In the genomic region with DNA sequence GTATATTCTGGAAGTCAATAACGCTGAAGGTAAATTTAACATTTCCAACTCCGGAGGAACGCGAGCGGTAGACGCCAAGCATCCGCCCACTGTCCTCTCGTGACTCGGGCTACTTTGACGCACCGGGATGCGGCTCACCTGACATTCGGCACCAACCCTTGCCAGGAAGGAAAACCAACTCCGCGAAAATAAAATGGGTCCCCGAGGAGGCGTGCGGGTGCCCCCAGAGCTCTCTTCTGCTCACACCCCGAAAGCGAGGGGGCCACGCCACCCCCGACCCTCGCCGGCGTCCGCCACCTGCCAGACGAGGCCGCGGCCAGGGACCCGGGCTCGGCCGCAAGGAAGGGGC, we compare ENCODE assay signal across 1 cellular context.
TF ChIP-seq lines count a peak whose summit lies in the region.

No MANE protein-coding gene starts in this region.

TF ChIP-seq in GM23338, 12 proteins besides CTCF, POLR2A, EP300 and RAD21 (continued from another document):
- TF ChIP-seq, protein P1, sequence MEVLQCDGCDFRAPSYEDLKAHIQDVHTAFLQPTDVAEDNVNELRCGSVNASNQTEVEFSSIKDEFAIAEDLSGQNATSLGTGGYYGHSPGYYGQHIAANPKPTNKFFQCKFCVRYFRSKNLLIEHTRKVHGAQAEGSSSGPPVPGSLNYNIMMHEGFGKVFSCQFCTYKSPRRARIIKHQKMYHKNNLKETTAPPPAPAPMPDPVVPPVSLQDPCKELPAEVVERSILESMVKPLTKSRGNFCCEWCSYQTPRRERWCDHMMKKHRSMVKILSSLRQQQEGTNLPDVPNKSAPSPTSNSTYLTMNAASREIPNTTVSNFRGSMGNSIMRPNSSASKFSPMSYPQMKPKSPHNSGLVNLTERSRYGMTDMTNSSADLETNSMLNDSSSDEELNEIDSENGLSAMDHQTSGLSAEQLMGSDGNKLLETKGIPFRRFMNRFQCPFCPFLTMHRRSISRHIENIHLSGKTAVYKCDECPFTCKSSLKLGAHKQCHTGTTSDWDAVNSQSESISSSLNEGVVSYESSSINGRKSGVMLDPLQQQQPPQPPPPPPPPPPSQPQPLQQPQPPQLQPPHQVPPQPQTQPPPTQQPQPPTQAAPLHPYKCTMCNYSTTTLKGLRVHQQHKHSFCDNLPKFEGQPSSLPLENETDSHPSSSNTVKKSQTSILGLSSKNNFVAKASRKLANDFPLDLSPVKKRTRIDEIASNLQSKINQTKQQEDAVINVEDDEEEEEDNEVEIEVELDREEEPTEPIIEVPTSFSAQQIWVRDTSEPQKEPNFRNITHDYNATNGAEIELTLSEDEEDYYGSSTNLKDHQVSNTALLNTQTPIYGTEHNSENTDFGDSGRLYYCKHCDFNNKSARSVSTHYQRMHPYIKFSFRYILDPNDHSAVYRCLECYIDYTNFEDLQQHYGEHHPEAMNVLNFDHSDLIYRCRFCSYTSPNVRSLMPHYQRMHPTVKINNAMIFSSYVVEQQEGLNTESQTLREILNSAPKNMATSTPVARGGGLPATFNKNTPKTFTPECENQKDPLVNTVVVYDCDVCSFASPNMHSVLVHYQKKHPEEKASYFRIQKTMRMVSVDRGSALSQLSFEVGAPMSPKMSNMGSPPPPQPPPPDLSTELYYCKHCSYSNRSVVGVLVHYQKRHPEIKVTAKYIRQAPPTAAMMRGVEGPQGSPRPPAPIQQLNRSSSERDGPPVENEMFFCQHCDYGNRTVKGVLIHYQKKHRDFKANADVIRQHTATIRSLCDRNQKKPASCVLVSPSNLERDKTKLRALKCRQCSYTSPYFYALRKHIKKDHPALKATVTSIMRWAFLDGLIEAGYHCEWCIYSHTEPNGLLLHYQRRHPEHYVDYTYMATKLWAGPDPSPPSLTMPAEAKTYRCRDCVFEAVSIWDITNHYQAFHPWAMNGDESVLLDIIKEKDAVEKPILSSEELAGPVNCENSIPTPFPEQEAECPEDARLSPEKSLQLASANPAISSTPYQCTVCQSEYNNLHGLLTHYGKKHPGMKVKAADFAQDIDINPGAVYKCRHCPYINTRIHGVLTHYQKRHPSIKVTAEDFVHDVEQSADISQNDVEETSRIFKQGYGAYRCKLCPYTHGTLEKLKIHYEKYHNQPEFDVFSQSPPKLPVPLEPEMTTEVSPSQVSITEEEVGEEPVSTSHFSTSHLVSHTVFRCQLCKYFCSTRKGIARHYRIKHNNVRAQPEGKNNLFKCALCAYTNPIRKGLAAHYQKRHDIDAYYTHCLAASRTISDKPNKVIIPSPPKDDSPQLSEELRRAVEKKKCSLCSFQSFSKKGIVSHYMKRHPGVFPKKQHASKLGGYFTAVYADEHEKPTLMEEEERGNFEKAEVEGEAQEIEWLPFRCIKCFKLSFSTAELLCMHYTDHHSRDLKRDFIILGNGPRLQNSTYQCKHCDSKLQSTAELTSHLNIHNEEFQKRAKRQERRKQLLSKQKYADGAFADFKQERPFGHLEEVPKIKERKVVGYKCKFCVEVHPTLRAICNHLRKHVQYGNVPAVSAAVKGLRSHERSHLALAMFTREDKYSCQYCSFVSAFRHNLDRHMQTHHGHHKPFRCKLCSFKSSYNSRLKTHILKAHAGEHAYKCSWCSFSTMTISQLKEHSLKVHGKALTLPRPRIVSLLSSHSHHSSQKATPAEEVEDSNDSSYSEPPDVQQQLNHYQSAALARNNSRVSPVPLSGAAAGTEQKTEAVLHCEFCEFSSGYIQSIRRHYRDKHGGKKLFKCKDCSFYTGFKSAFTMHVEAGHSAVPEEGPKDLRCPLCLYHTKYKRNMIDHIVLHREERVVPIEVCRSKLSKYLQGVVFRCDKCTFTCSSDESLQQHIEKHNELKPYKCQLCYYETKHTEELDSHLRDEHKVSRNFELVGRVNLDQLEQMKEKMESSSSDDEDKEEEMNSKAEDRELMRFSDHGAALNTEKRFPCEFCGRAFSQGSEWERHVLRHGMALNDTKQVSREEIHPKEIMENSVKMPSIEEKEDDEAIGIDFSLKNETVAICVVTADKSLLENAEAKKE (CRISPR knock-in tag; IDR thresholded peaks at IDR 0.05): no peak
- no peak for TF ChIP-seq JUNB (IDR thresholded peaks at IDR 0.05; ENCODE audit: unreplicated experiment)
- no peak for TF ChIP-seq STAT1 (IDR thresholded peaks at IDR 0.05; ENCODE audit: unreplicated experiment)
